In genomic region chr12:47554046-47554653, GRCh38 we compare ENCODE assay signal across 21 cellular contexts.
"Had no signal": no experiment of that assay in that cellular context is flagged by ENCODE, and none has a peak within 500 bp of the region (broad histone marks: within the 10 kb centered on the region; RNA-seq: fewer than 3 reads in every experiment).

No MANE protein-coding gene starts in this region.

- H2AFZ ChIP-seq: hepatocyte had no signal

- H3K36me3 Mint-ChIP-seq: T-cell had no signal

- H3K4me1 Mint-ChIP-seq: activated CD8-positive, alpha-beta memory T cell treated with anti-CD3 and anti-CD28 coated beads, Interleukin-2, amount 10 ng/mL, durations not matched to agents 7 days and 5 days had no signal

- DNase-seq: activated CD8-positive, alpha-beta memory T cell treated with anti-CD3 and anti-CD28 coated beads, Interleukin-2, amount 10 ng/mL, durations not matched to agents 7 days and 5 days; activated effector memory CD4-positive, alpha-beta T cell treated with Interleukin-2 at 50 U/mL for 16 hours; activated naive CD4-positive, alpha-beta T cell treated with anti-CD3 and anti-CD28 coated beads, Interleukin-2, amount 50 U/mL, for 16 hours; activated T-cell treated with anti-CD3 and anti-CD28 coated beads, Interleukin-2, amount 50 U/mL, for 24 hours; body of pancreas; central memory CD4-positive, alpha-beta T cell; small intestine; stimulated activated CD4-positive, alpha-beta T cell treated with anti-CD3 and anti-CD28 coated beads, Interleukin-4, amount 100 ng/mL, for 4 hours; stomach; T-cell; T1000; testis; upper lobe of left lung had no signal

- ATAC-seq: activated CD4-positive, CD25-positive, alpha-beta regulatory T cell treated with anti-CD3 and anti-CD28 coated beads, Interleukin-2, amount 50 U/mL, for 24 hours; activated CD8-positive, alpha-beta memory T cell treated with anti-CD3 and anti-CD28 coated beads, Interleukin-2, amount 10 ng/mL, durations not matched to agents 7 days and 5 days; body of pancreas; esophagus mucosa; left lobe of liver; natural killer cell treated with Interleukin-12 subunit alpha and Interleukin-12 subunit beta and Interleukin-15 and Interleukin-18, amount 100 ng/mL, for 72 hours; T-cell had no signal

- H3K27ac Mint-ChIP-seq: activated CD8-positive, alpha-beta memory T cell treated with anti-CD3 and anti-CD28 coated beads, Interleukin-2, amount 10 ng/mL, durations not matched to agents 7 days and 5 days; activated T-cell treated with anti-CD3 and anti-CD28 coated beads, Interleukin-2, amount 50 U/mL, for 24 hours; natural killer cell treated with Interleukin-12 subunit alpha and Interleukin-12 subunit beta and Interleukin-15 and Interleukin-18, amount 100 ng/mL, for 72 hours; progenitor cell of endocrine pancreas; T-cell had no signal

- H3K27ac ChIP-seq: body of pancreas, coronary artery, hepatocyte, right atrium auricular region, stomach, testis, upper lobe of left lung had no signal

- H3K27me3 ChIP-seq: body of pancreas, hepatocyte, right atrium auricular region, stomach, testis, upper lobe of left lung had no signal

- H3K4me3 ChIP-seq: body of pancreas, coronary artery, hepatocyte, right atrium auricular region, stomach, testis, upper lobe of left lung had no signal

- H3K4me3 Mint-ChIP-seq: activated CD8-positive, alpha-beta memory T cell treated with anti-CD3 and anti-CD28 coated beads, Interleukin-2, amount 10 ng/mL, durations not matched to agents 7 days and 5 days; activated T-cell treated with anti-CD3 and anti-CD28 coated beads, Interleukin-2, amount 50 U/mL, for 24 hours; natural killer cell treated with Interleukin-12 subunit alpha and Interleukin-12 subunit beta and Interleukin-15 and Interleukin-18, amount 100 ng/mL, for 72 hours had no signal

- H3K79me2 ChIP-seq: hepatocyte had no signal

- H3K9me3 ChIP-seq: testis had no signal

- H3K27me3 Mint-ChIP-seq: activated T-cell treated with anti-CD3 and anti-CD28 coated beads, Interleukin-2, amount 50 U/mL, for 24 hours; progenitor cell of endocrine pancreas had no signal

- H3K4me2 ChIP-seq: hepatocyte had no signal

- H3K36me3 ChIP-seq: right atrium auricular region, stomach, upper lobe of left lung had no signal
